ENCODE assay signal across 1 cellular context in genomic region chr19:2044709-2045500, GRCh38.
TF ChIP-seq lines count a peak whose summit lies in the region.

No MANE protein-coding gene starts in this region.

TF ChIP-seq in H1, 55 proteins besides CTCF, POLR2A, EP300 and RAD21:
- no peak for TF ChIP-seq POLR2AphosphoS5 (IDR thresholded peaks at IDR 0.05; ENCODE audit: low read depth, low read length)
- TF ChIP-seq ZNF274 (IDR thresholded peaks at IDR 0.05; ENCODE audit: borderline replicate concordance, extremely low read depth, low read length), result no peak
- TF ChIP-seq ATF2 (IDR thresholded peaks at IDR 0.05; ENCODE audit: low read length), result no peak
- TF ChIP-seq TAF7 (optimal IDR thresholded peaks at IDR 0.05; ENCODE audit: borderline replicate concordance, low read depth, low read length), result no peak
- TF ChIP-seq NANOG (IDR thresholded peaks at IDR 0.05; ENCODE audit: insufficient read depth, low read depth, low read length, poor library complexity, severe bottlenecking), result no peak
- TF ChIP-seq RNF2 (IDR thresholded peaks at IDR 0.05; ENCODE audit: borderline replicate concordance, low read depth, low read length, missing control alignments, poor library complexity, severe bottlenecking), result no peak
- no peak for TF ChIP-seq CHD7 (IDR thresholded peaks at IDR 0.05; ENCODE audit: insufficient replicate concordance, low read length)
- no peak for TF ChIP-seq TEAD4 (IDR thresholded peaks at IDR 0.05; ENCODE audit: low read depth, low read length)
